14 cellular contexts compared by ENCODE assay signal in genomic region chr19:19711306-19711933, GRCh38.
"Had no signal": no experiment of that assay in that cellular context is flagged by ENCODE, and none has a peak within 500 bp of the region (broad histone marks: within the 10 kb centered on the region; RNA-seq: fewer than 3 reads in every experiment).

No MANE protein-coding gene starts in this region.

- ATAC-seq: activated CD4-positive, CD25-positive, alpha-beta regulatory T cell treated with anti-CD3 and anti-CD28 coated beads, Interleukin-2, amount 50 U/mL, for 24 hours; activated naive CD4-positive, alpha-beta T cell treated with anti-CD3 and anti-CD28 coated beads, Interleukin-2, amount 50 U/mL, for 72 hours; esophagus mucosa; left colon; mucosa of descending colon; psoas muscle had no signal

- DNase-seq: activated effector memory CD4-positive, alpha-beta T cell treated with anti-CD3 and anti-CD28 coated beads, Interleukin-2, amount 50 U/mL, for 16 hours; activated T-cell treated with anti-CD3 and anti-CD28 coated beads, Interleukin-2, amount 50 U/mL, for 24 hours; amygdala; dermis blood vessel endothelial cell; glutamatergic neuron; left colon; mammary epithelial cell; mucosa of descending colon; psoas muscle; stimulated activated CD4-positive, alpha-beta T cell treated with anti-CD3 and anti-CD28 coated beads, Interleukin-4, amount 100 ng/mL, for 24 hours; testis had no signal

- H3K9me3 ChIP-seq: testis had no signal

- H3K27me3 ChIP-seq: testis had no signal

- H3K27ac ChIP-seq: psoas muscle, testis had no signal

- H3K4me3 ChIP-seq: mucosa of descending colon, psoas muscle, testis had no signal

- H3K4me1 ChIP-seq: psoas muscle, testis had no signal
